ENCODE assay signal across 8 cellular contexts in genomic region chr14:77099425-77100167, GRCh38. TPM values are rescaled to one million over a fixed set of nuclear protein-coding genes. Genes with fewer than 3 reads are reported as not detected.
A peak's percentile ranks its signal among the peaks of the same experiment; 100 is the strongest.
DNase-seq lines count a peak whose midpoint lies in the region; ATAC-seq and TF ChIP-seq lines count a peak whose summit lies in the region.

No MANE protein-coding gene starts in this region.

- no peaks in the 10 kb centered on the region for H3K27me3 Mint-ChIP-seq in effector memory CD8-positive, alpha-beta T cell
- H3K27me3 Mint-ChIP-seq in nephron progenitor cell (ENCODE audit: low read depth, poor library complexity), result peaks cover 5% of the 10 kb centered on the region

- H3K27me3 ChIP-seq in heart right ventricle, result no peaks in the 10 kb centered on the region

- H3K9me3 Mint-ChIP-seq in effector memory CD8-positive, alpha-beta T cell, result no peaks in the 10 kb centered on the region
- H3K9me3 Mint-ChIP-seq in nephron progenitor cell, result no peaks in the 10 kb centered on the region

- H3K36me3 ChIP-seq in heart right ventricle, result peaks cover 0 to 4% (median 0%) of the 10 kb centered on the region in 9 donors

- WGBS in heart right ventricle, 2 donors, result 23 to 25% methylated on average over 7 of the region's 7 CpGs

- H3K36me3 Mint-ChIP-seq in effector memory CD8-positive, alpha-beta T cell (ENCODE audit: insufficient read depth), result peaks cover 22% of the 10 kb centered on the region
- H3K36me3 Mint-ChIP-seq in nephron progenitor cell (ENCODE audit: low read depth), result no peaks in the 10 kb centered on the region

- DNase-seq in heart right ventricle, result peak in 1 of 2 donors; percentile 44
- DNase-seq in cardiac septum (ENCODE audit: low spot score), result no peak
- DNase-seq in OCI-M1 (lab: John Stamatoyannopoulos, UW), result peak; percentile 79
- no peak for DNase-seq in effector memory CD8-positive, alpha-beta T cell
- DNase-seq in nephron progenitor cell, result no peak
- DNase-seq in mesenteric fat pad (ENCODE audit: low spot score), result no peak
- DNase-seq in GOT3 (lab: John Stamatoyannopoulos, UW), result no peak
- DNase-seq in T-helper 9 cell, result no peak

- intact Hi-C loops in heart right ventricle (cut with DNase I) (loop anchor here in 3 of 10 donors (5.0 to 10.0 kb wide), 3 partner anchors 72 to 385 kb away; partner anchors contain the start of gene IRF2BPL (in 1 of the 3)), cardiac septum (cut with DNase I) (loop anchor here (2.0 kb wide), 2 partner anchors 67 to 221 kb away; partner anchors contain the start of genes GSTZ1 and POMT2)

- H3K4me3 ChIP-seq in heart right ventricle, result peak overlapping the region in 9 of 10 donors; percentile 1 to 86 (median 75)

- ATAC-seq in heart right ventricle, result peak in 2 of 8 donors; percentile 8 to 15
- ATAC-seq in effector memory CD8-positive, alpha-beta T cell (replicated peaks), result no peak

- peaks cover 28 to 44% of the 10 kb centered on the region in 2 donors for H3K4me1 Mint-ChIP-seq in effector memory CD8-positive, alpha-beta T cell (ENCODE audit: low read depth in 2 of 2)
- peaks cover 70% of the 10 kb centered on the region for H3K4me1 Mint-ChIP-seq in nephron progenitor cell

- no peak for TF ChIP-seq CTCF in heart right ventricle (IDR thresholded peaks at IDR 0.05)
- no peak for TF ChIP-seq CTCF in nephron progenitor cell (IDR thresholded peaks at IDR 0.05)

- peak overlapping the region; percentile 99 for H3K4me3 Mint-ChIP-seq in effector memory CD8-positive, alpha-beta T cell
- peak overlapping the region; percentile 90 for H3K4me3 Mint-ChIP-seq in nephron progenitor cell

- H3K27ac Mint-ChIP-seq in effector memory CD8-positive, alpha-beta T cell, result peak overlapping the region; percentile 99 to 100
- H3K27ac Mint-ChIP-seq in nephron progenitor cell, result no peak overlapping the region

- no peaks in the 10 kb centered on the region for H3K9me3 ChIP-seq in heart right ventricle

- H3K4me1 ChIP-seq in heart right ventricle, result peaks cover 0 to 74% (median 65%) of the 10 kb centered on the region in 9 donors

- peak overlapping the region; percentile 87 to 99 (median 98) for H3K27ac ChIP-seq in heart right ventricle

RNA-seq across cellular contexts. Expression of gene CIPC, which starts 1.5 kb away (rescaled TPM):
- total RNA-seq in heart right ventricle (10 to 100 TPM; 51.4 to 93.8 (median 64.2) TPM), cardiac septum (45.9 TPM), mesenteric fat pad (23.1 TPM)
- 10 to 100 TPM in 1 of 2 donors, 1 to 10 TPM in 1; 9.4 to 11.6 TPM for polyA plus RNA-seq in heart right ventricle

RNA-seq across cellular contexts. Expression of gene ZDHHC22, which starts 42.0 kb away (rescaled TPM):
- total RNA-seq in heart right ventricle (under 1 TPM in 1 of 10 donors, not detected in 9; 0.09 TPM), cardiac septum (not detected), mesenteric fat pad (not detected)
- polyA plus RNA-seq in heart right ventricle, result not detected
